Comparison of ENCODE assay signal across 8 cellular contexts in genomic region chr5:56012281-56012963, GRCh38. TPM values are rescaled to one million over a fixed set of nuclear protein-coding genes. Genes with fewer than 3 reads are reported as not detected.
DNase-seq lines count a peak whose midpoint lies in the region; ATAC-seq and TF ChIP-seq lines count a peak whose summit lies in the region.

No MANE protein-coding gene starts in this region.

- peak; percentile 40 for DNase-seq in AG20443 (ENCODE audit: low spot score)
- DNase-seq in GM23338 (ENCODE audit: low spot score): no peak
- DNase-seq in UCSD-AML1 (lab: John Stamatoyannopoulos, UW; ENCODE audit: unreplicated experiment): peak; percentile 22
- peak; percentile 80 for DNase-seq in fibroblast of villous mesenchyme (ENCODE audit: low read depth)
- no peak for DNase-seq in type B pancreatic cell (ENCODE audit: extremely low spot score, unreplicated experiment)
- DNase-seq in D341Med (ENCODE audit: low spot score): no peak
- DNase-seq in ACHN: no peak
- DNase-seq in Calu3: no peak

- no peaks in the 10 kb centered on the region for H3K27me3 ChIP-seq in GM23338 (ENCODE audit: insufficient read depth)

- no peaks in the 10 kb centered on the region for H3K4me1 ChIP-seq in GM23338 (ENCODE audit: insufficient read depth)

- H3K36me3 Mint-ChIP-seq in GM23338 (ENCODE audit: low read depth): peaks cover 16% of the 10 kb centered on the region
- no peaks in the 10 kb centered on the region for H3K36me3 Mint-ChIP-seq in type B pancreatic cell
- no peaks in the 10 kb centered on the region for H3K36me3 Mint-ChIP-seq in Calu3 (ENCODE audit: insufficient read depth, unreplicated experiment)

- H3K9me2 ChIP-seq in GM23338 (ENCODE audit: insufficient read depth): no peaks in the 10 kb centered on the region

- H3F3A ChIP-seq in GM23338 (replicated peaks; ENCODE audit: low read depth): no peaks in the 10 kb centered on the region

- no peak overlapping the region for H3K27ac ChIP-seq in GM23338 (ENCODE audit: low read depth)

- H3K4me1 Mint-ChIP-seq in GM23338 (peaks cover 4% of the 10 kb centered on the region), type B pancreatic cell (ENCODE audit: unreplicated experiment) (no peaks in the 10 kb centered on the region), Calu3 (ENCODE audit: low read depth, unreplicated experiment) (peaks cover 8% of the 10 kb centered on the region)

- no peaks in the 10 kb centered on the region for H4K20me1 ChIP-seq in GM23338 (replicated peaks; ENCODE audit: insufficient read depth)

- in situ Hi-C loops in ACHN (cut with HindIII; ENCODE audit: low pct_ligation_motif_present, low pct_unique_long_range_greater_than_20kb, low sequenced_read_pairs): no loop called here

- CTCF ChIA-PET in Calu3 (lab: Charles Lee): no interaction called here

- peak; percentile 32; the same call in 2 of the 3 replicates for ATAC-seq in GM23338

- H3K27ac Mint-ChIP-seq in GM23338 (no peak overlapping the region; the same call in 1 of the 2 replicates), type B pancreatic cell (peak overlapping the region; percentile 7), Calu3 (ENCODE audit: unreplicated experiment) (no peak overlapping the region)

- no peak overlapping the region for H3K4me3 ChIP-seq in GM23338
- no peak overlapping the region for H3K4me3 ChIP-seq in fibroblast of villous mesenchyme (ENCODE audit: low read depth, low read length)

- TF ChIP-seq CTCF in GM23338 (conservative IDR thresholded peaks at IDR 0.05; ENCODE audit: low read depth in 2 of 2) (no peak), fibroblast of villous mesenchyme (IDR thresholded peaks at IDR 0.05; ENCODE audit: insufficient read depth, low read depth, low read length) (no peak), type B pancreatic cell (conservative IDR thresholded peaks at IDR 0.05) (no peak), Calu3 (IDR thresholded peaks at IDR 0.05; ENCODE audit: unreplicated experiment) (no peak)

- peaks cover 2% of the 10 kb centered on the region for H3K27me3 Mint-ChIP-seq in GM23338 (ENCODE audit: insufficient read depth, low read depth, poor library complexity)
- H3K27me3 Mint-ChIP-seq in type B pancreatic cell: no peaks in the 10 kb centered on the region
- no peaks in the 10 kb centered on the region for H3K27me3 Mint-ChIP-seq in Calu3 (ENCODE audit: unreplicated experiment)

- H3K36me3 ChIP-seq in GM23338 (ENCODE audit: insufficient read depth): no peaks in the 10 kb centered on the region

- no TSS peak for BruUV-seq in Calu3 (replicated peaks; lab: Mats Ljungman, UMichigan)

- H3K9me3 Mint-ChIP-seq in GM23338: peaks cover 20% of the 10 kb centered on the region
- H3K9me3 Mint-ChIP-seq in type B pancreatic cell: peaks cover 4% of the 10 kb centered on the region
- no peaks in the 10 kb centered on the region for H3K9me3 Mint-ChIP-seq in Calu3 (ENCODE audit: low read depth, unreplicated experiment)

- peak overlapping the region; percentile 72 for H2AFZ ChIP-seq in GM23338

- no peak overlapping the region for H3K4me2 ChIP-seq in GM23338

- no peaks in the 10 kb centered on the region for H3K79me2 ChIP-seq in GM23338 (replicated peaks; ENCODE audit: insufficient read depth)

- H3K4me3 Mint-ChIP-seq in GM23338 (no peak overlapping the region), type B pancreatic cell (no peak overlapping the region), Calu3 (ENCODE audit: low read depth, unreplicated experiment) (no peak overlapping the region)

- intact Hi-C loops in Calu3 (cut with micrococcal nuclease; ENCODE audit: unreplicated experiment): no loop called here

TF ChIP-seq in GM23338, 12 proteins besides CTCF, POLR2A, EP300 and RAD21 (continues in another document):
- no peak for TF ChIP-seq EZH2phosphoT487 (IDR thresholded peaks at IDR 0.05; ENCODE audit: unreplicated experiment)
- TF ChIP-seq NANOG (IDR thresholded peaks at IDR 0.05; ENCODE audit: borderline replicate concordance): no peak
- TF ChIP-seq ETS1 (IDR thresholded peaks at IDR 0.05): no peak
- TF ChIP-seq STAT1 (IDR thresholded peaks at IDR 0.05; ENCODE audit: unreplicated experiment): no peak
- no peak for TF ChIP-seq CREB1 (CRISPR knock-in tag; IDR thresholded peaks at IDR 0.05; ENCODE audit: low read depth)
- no peak for TF ChIP-seq ZNF114 (CRISPR knock-in tag; IDR thresholded peaks at IDR 0.05)
- TF ChIP-seq REST (IDR thresholded peaks at IDR 0.05; ENCODE audit: unreplicated experiment): no peak

RNA-seq across cellular contexts. Expression of gene IL6ST, which starts 17.7 kb away (rescaled TPM):
- 9.8 and 11.3 TPM in 2 replicates for total RNA-seq in GM23338 (2014; rRNA removed; shearing (Covaris generic))
- polyA plus RNA-seq in GM23338 (2016; fragmentation: Nextera tagmentation; extraction: Ambion mirVana): 5.0 and 6.7 TPM in 2 replicates
- total RNA-seq in fibroblast of villous mesenchyme: 281 and 557 TPM in 2 replicates
- total RNA-seq in type B pancreatic cell (ENCODE audit: low replicate concordance): 61.6 and 74.7 TPM in 2 replicates
- 93.5 and 100 TPM in 2 replicates for total RNA-seq in Calu3 (2022)

Comparison
In these comparisons a context has a peak if more than half of its experiments do, and no peak if none do; other contexts are left out.
1. DNase-seq: peak in AG20443 (single experiment), UCSD-AML1 (single experiment) and fibroblast of villous mesenchyme (single experiment); none in GM23338 (single experiment), type B pancreatic cell (single experiment), D341Med (single experiment), ACHN (single experiment) and Calu3 (single experiment).